In genomic region chr14:89276424-89276975, GRCh38 we compare ENCODE assay signal across 8 cellular contexts.
DNase-seq lines count a peak whose midpoint lies in the region; ATAC-seq lines count a peak whose summit lies in the region.

No MANE protein-coding gene starts in this region.

- DNase-seq in CMK (ENCODE audit: low read depth) (peak; percentile 67), DMS153 (lab: John Stamatoyannopoulos, UW) (no peak), RKO (ENCODE audit: low spot score) (no peak), MG63 (no peak)
- peak; percentile 16 for DNase-seq in activated T-cell treated with anti-CD3 and anti-CD28 coated beads, Interleukin-2, amount 50 U/mL, for 4 hours
- DNase-seq in stimulated activated CD4-positive, alpha-beta T cell treated with anti-CD3 and anti-CD28 coated beads, Interleukin-12 subunit alpha, Interleukin-12 subunit beta, amount 100 ng/mL, for 4 hours, result peak; percentile 19

- H3K36me3 ChIP-seq in MG63, result no peaks in the 10 kb centered on the region

- H3K27me3 ChIP-seq in MG63, result no peaks in the 10 kb centered on the region

- H3K9me3 ChIP-seq in MG63, result no peaks in the 10 kb centered on the region

- no peak overlapping the region for H3K4me3 ChIP-seq in MG63

- peaks cover 44% of the 10 kb centered on the region for H3K36me3 Mint-ChIP-seq in activated T-cell treated with anti-CD3 and anti-CD28 coated beads, Interleukin-2, amount 50 U/mL, for 4 hours (ENCODE audit: insufficient read depth)

- H3K27me3 Mint-ChIP-seq in activated T-cell treated with anti-CD3 and anti-CD28 coated beads, Interleukin-2, amount 50 U/mL, for 4 hours (ENCODE audit: low read depth), result no peaks in the 10 kb centered on the region

- peak overlapping the region; percentile 24 for H3K4me3 Mint-ChIP-seq in activated T-cell treated with anti-CD3 and anti-CD28 coated beads, Interleukin-2, amount 50 U/mL, for 4 hours

- H3K4me1 Mint-ChIP-seq in activated T-cell treated with anti-CD3 and anti-CD28 coated beads, Interleukin-2, amount 50 U/mL, for 4 hours (ENCODE audit: low read depth), result peaks cover 68% of the 10 kb centered on the region

- ATAC-seq in GM19455 (IDR thresholded peaks at IDR 0.05; ENCODE audit: unreplicated experiment) (peak; percentile 86), HG03469 (IDR thresholded peaks at IDR 0.05; ENCODE audit: unreplicated experiment) (peak; percentile 88)
- ATAC-seq in activated T-cell treated with anti-CD3 and anti-CD28 coated beads, Interleukin-2, amount 50 U/mL, for 4 hours, result peak; percentile 86 to 89

- H3K9me3 Mint-ChIP-seq in activated T-cell treated with anti-CD3 and anti-CD28 coated beads, Interleukin-2, amount 50 U/mL, for 4 hours, result no peaks in the 10 kb centered on the region

Comparison
In these comparisons a context has a peak if more than half of its experiments do, and no peak if none do; other contexts are left out.
1. DNase-seq: peak in CMK (single experiment), activated T-cell treated with anti-CD3 and anti-CD28 coated beads, Interleukin-2, amount 50 U/mL, for 4 hours (single experiment) and stimulated activated CD4-positive, alpha-beta T cell treated with anti-CD3 and anti-CD28 coated beads, Interleukin-12 subunit alpha, Interleukin-12 subunit beta, amount 100 ng/mL, for 4 hours (single experiment); none in DMS153 (single experiment), RKO (single experiment) and MG63 (single experiment).
2. Peak in every context shown above with its lines, with median percentiles within 50 percentile points of each other: ATAC-seq.